ENCODE assay signal across 1 cellular context in genomic region chr5:95957804-95958203, GRCh38.
TF ChIP-seq lines count a peak whose summit lies in the region.

No MANE protein-coding gene starts in this region.

TF ChIP-seq in K562, 482 proteins besides CTCF, POLR2A, EP300 and RAD21 (continued from another document):
- TF ChIP-seq, protein P1, sequence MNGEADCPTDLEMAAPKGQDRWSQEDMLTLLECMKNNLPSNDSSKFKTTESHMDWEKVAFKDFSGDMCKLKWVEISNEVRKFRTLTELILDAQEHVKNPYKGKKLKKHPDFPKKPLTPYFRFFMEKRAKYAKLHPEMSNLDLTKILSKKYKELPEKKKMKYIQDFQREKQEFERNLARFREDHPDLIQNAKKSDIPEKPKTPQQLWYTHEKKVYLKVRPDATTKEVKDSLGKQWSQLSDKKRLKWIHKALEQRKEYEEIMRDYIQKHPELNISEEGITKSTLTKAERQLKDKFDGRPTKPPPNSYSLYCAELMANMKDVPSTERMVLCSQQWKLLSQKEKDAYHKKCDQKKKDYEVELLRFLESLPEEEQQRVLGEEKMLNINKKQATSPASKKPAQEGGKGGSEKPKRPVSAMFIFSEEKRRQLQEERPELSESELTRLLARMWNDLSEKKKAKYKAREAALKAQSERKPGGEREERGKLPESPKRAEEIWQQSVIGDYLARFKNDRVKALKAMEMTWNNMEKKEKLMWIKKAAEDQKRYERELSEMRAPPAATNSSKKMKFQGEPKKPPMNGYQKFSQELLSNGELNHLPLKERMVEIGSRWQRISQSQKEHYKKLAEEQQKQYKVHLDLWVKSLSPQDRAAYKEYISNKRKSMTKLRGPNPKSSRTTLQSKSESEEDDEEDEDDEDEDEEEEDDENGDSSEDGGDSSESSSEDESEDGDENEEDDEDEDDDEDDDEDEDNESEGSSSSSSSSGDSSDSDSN (IDR thresholded peaks at IDR 0.05; ENCODE audit: borderline replicate concordance in 1 of 2, low read depth in 2 of 2, low read length in 2 of 2): no peak
